Comparison of ENCODE assay signal across 8 cellular contexts in the genomic region with DNA sequence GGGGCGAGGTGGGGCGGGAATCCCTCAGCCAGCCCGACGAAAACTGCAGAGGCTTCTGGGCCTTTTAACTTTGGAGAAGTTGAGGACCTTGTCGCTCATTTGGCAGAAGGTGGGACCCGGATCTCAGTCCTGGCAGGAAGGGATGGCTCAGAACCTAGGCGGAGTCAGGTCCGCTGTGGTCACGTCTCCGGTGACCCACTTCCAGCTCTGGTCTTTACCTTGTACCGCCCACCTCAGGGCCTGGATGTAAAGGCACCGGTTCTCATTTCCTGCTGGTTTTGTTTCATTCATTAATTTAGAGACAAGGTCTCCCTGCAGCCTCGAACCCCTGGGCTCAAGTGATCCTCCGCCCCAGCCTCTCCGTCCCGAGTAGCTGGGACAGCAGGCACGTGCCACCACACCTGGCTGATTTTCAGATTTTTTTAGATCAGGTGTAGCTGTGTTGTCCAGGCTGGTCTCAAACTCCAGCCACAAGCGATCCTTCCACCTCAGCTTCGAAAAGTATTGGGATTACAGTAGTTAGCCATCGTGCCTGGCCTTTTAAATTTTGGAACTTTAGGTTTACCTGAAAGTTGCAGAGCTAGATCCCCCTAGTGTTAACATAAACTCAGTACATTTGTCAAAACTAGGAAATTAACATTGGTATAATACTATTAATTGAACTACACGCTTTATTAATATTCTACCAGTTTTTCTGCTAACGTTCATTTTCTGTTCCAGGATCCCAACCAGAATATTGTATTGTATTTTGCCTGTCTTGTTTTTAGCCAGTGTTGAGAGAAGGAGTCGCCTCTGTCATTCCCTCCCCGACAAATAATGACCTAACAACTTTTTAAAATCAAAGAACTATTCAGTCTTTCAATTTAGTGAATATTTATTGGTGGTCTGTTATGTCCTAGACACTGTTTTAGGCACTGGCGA. TPM values are rescaled to one million over a fixed set of nuclear protein-coding genes. Genes with fewer than 3 reads are reported as not detected.
DNase-seq lines count a peak whose midpoint lies in the region; ATAC-seq and TF ChIP-seq lines count a peak whose summit lies in the region.

No MANE protein-coding gene starts in this region.

- BruUV-seq in IMR-90 (replicated peaks; lab: Mats Ljungman, UMichigan), result no TSS peak

- H4K8ac ChIP-seq in IMR-90 (ENCODE audit: low read depth in 2 of 2, low read length in 2 of 2), result peak overlapping the region; percentile 91 to 99

- H3K36me3 ChIP-seq in IMR-90 (ENCODE audit: control insufficient read depth, insufficient read depth, low read length) (no peaks in the 10 kb centered on the region), smooth muscle cell (ENCODE audit: low read depth) (no peaks in the 10 kb centered on the region)

- POLR2A ChIA-PET in IMR-90 (lab: Charles Lee; ENCODE audit: unreplicated experiment), result no interaction called here

- H3K56ac ChIP-seq in IMR-90 (ENCODE audit: extremely low read depth, insufficient read depth, low read length), result peak overlapping the region; percentile 84

- TF ChIP-seq POLR2A in IMR-90 (IDR thresholded peaks at IDR 0.05; ENCODE audit: low read depth, low read length), result no peak

- in situ Hi-C loops in IMR-90 (cut with MboI; ENCODE audit: low sequenced_read_pairs), result no loop called here
- in situ Hi-C loops in astrocyte of the spinal cord (cut with HindIII; ENCODE audit: low sequenced_read_pairs), result no loop called here

- peak overlapping the region; percentile 86 for H3K9ac ChIP-seq in IMR-90 (ENCODE audit: low read depth, low read length)
- peak overlapping the region; percentile 93 for H3K9ac ChIP-seq in smooth muscle cell (ENCODE audit: low read depth)

- peak overlapping the region; percentile 86; the same call in 1 of the 2 replicates for H3K23ac ChIP-seq in IMR-90 (ENCODE audit: low read depth, low read length)

- H4K20me1 ChIP-seq in IMR-90 (ENCODE audit: insufficient read depth, low read length) (no peaks in the 10 kb centered on the region), smooth muscle cell (ENCODE audit: low read depth) (peaks cover 4% of the 10 kb centered on the region)

- H3K14ac ChIP-seq in IMR-90 (replicated peaks; ENCODE audit: low read depth, low read length), result peak overlapping the region; percentile 93

- H2BK15ac ChIP-seq in IMR-90 (ENCODE audit: low read depth, low read length), result peak overlapping the region; percentile 23; the same call in 1 of the 3 replicates

- H2AFZ ChIP-seq in IMR-90 (replicated peaks; ENCODE audit: low read length, poor library complexity) (peak overlapping the region; percentile 94), smooth muscle cell (ENCODE audit: low read depth) (peak overlapping the region; percentile 81)

- intact Hi-C loops in IMR-90 (cut with micrococcal nuclease), result loop anchor here (1.0 to 5.0 kb wide), 2 partner anchors 46 to 123 kb away; a partner anchor contains a TSS

- H2BK120ac ChIP-seq in IMR-90 (ENCODE audit: low read depth, low read length), result peak overlapping the region; percentile 74; the same call in 1 of the 2 replicates

- no peaks in the 10 kb centered on the region for H3F3A ChIP-seq in smooth muscle cell (ENCODE audit: low read depth)

- H3K9me1 ChIP-seq in IMR-90 (ENCODE audit: insufficient read depth, low read length), result no peaks in the 10 kb centered on the region; the same call in 1 of the 2 replicates

- H3K4me2 ChIP-seq in IMR-90 (ENCODE audit: low read depth, low read length) (peak overlapping the region; percentile 69), smooth muscle cell (peak overlapping the region; percentile 94)

- peak overlapping the region; percentile 91 for H4K91ac ChIP-seq in IMR-90 (ENCODE audit: insufficient read depth, low read depth, low read length)

- TF ChIP-seq RAD21 in IMR-90 (IDR thresholded peaks at IDR 0.05; ENCODE audit: low read length), result peak; percentile 26

- H2AK5ac ChIP-seq in IMR-90 (ENCODE audit: low read depth, low read length), result peak overlapping the region; percentile 46

- peak overlapping the region; percentile 66 for H3K4me3 ChIP-seq in IMR-90 (ENCODE audit: insufficient read depth, low read depth, low read length)
- H3K4me3 ChIP-seq in astrocyte of the spinal cord (ENCODE audit: low read depth, low read length), result peak overlapping the region; percentile 72
- H3K4me3 ChIP-seq in iPS-18c (ENCODE audit: insufficient read depth, low read depth, low read length), result peak overlapping the region; percentile 76
- peak overlapping the region; percentile 81 for H3K4me3 ChIP-seq in smooth muscle cell

- DNase-seq in ELR (ENCODE audit: low read depth) (peak; percentile 74), IMR-90 (peak; percentile 18), SKM-1 (lab: John Stamatoyannopoulos, UW; ENCODE audit: unreplicated experiment) (peak; percentile 64), astrocyte of the spinal cord (ENCODE audit: low read depth, low spot score) (peak; percentile 47), smooth muscle cell (lab: John Stamatoyannopoulos, UW; ENCODE audit: unreplicated experiment) (peak; percentile 33), inferior parietal cortex (ENCODE audit: extremely low spot score) (no peak)

- H3K4ac ChIP-seq in IMR-90 (ENCODE audit: low read depth, low read length), result peak overlapping the region; percentile 87

- H3K9me3 ChIP-seq in IMR-90 (ENCODE audit: control insufficient read depth, insufficient read depth, low read length) (no peaks in the 10 kb centered on the region), iPS-18c (ENCODE audit: control insufficient read depth, insufficient read depth, low read length) (no peaks in the 10 kb centered on the region), smooth muscle cell (replicated peaks; ENCODE audit: low read depth) (no peaks in the 10 kb centered on the region)

- peak overlapping the region; percentile 28 for H3K18ac ChIP-seq in IMR-90 (ENCODE audit: low read depth, low read length)

- peaks cover 17% of the 10 kb centered on the region in 2 experiments for H3K79me1 ChIP-seq in IMR-90 (ENCODE audit: low read depth in 1 of 2, low read length in 2 of 2)

- peaks cover 22% of the 10 kb centered on the region for H3K79me2 ChIP-seq in smooth muscle cell (ENCODE audit: low read depth)

- CTCF ChIA-PET in IMR-90 (lab: Yijun Ruan, JAX), result interaction anchor here (1.5 kb wide), 1 partner anchor 13 kb away, joined by 3 read pairs; no protein-coding TSS in a partner anchor

- peak; percentile 34; the same call in 1 of the 2 replicates for TF ChIP-seq CTCF in IMR-90 (conservative IDR thresholded peaks at IDR 0.05; ENCODE audit: low read depth, low read length)
- peak; percentile 49 for TF ChIP-seq CTCF in astrocyte of the spinal cord (IDR thresholded peaks at IDR 0.05; ENCODE audit: low read depth, low read length)
- TF ChIP-seq CTCF in smooth muscle cell (IDR thresholded peaks at IDR 0.05; ENCODE audit: borderline replicate concordance, insufficient read depth, poor library complexity, severe bottlenecking), result peak; percentile 35

- peak; percentile 40 for ATAC-seq in GM21619 (IDR thresholded peaks at IDR 0.05; ENCODE audit: unreplicated experiment)
- ATAC-seq in IMR-90 (ENCODE audit: low read depth), result peak; percentile 36

- H2BK5ac ChIP-seq in IMR-90 (ENCODE audit: low read depth, low read length, poor library complexity, severe bottlenecking), result peak overlapping the region; percentile 58

- WGBS in IMR-90 (ENCODE audit: extremely low coverage in 2 of 2, insufficient read length in 1 of 2), 2 experiments, result 0% methylated on average over 4 of the region's 25 CpGs; no CpG with 5 or more reads in 1 of the 2 experiments
- 15% methylated on average over 25 of the region's 25 CpGs for WGBS in smooth muscle cell (ENCODE audit: low lambda C conversion rate)

- dilution Hi-C loops in IMR-90 (cut with HindIII; ENCODE audit: low sequenced_read_pairs, unreplicated experiment), result no loop called here

- H3K4me1 ChIP-seq in IMR-90 (ENCODE audit: control insufficient read depth, insufficient read depth, low read length), result no peaks in the 10 kb centered on the region
- H3K4me1 ChIP-seq in smooth muscle cell (ENCODE audit: low read depth), result peaks cover 21% of the 10 kb centered on the region

- H2AK9ac ChIP-seq in IMR-90 (replicated peaks; ENCODE audit: low read depth, low read length, poor library complexity), result peak overlapping the region; percentile 87

- H3K27ac ChIP-seq in IMR-90 (ENCODE audit: insufficient read depth, low read length) (peak overlapping the region; percentile 72), smooth muscle cell (ENCODE audit: low read depth) (peak overlapping the region; percentile 93)

- H3K27me3 ChIP-seq in IMR-90 (ENCODE audit: control insufficient read depth, insufficient read depth, low read length), result no peaks in the 10 kb centered on the region
- H3K27me3 ChIP-seq in smooth muscle cell (ENCODE audit: low read depth), result no peaks in the 10 kb centered on the region

- H2BK20ac ChIP-seq in IMR-90 (ENCODE audit: low read depth, low read length), result no peak overlapping the region; the same call in 1 of the 2 replicates

- peak overlapping the region; percentile 46 for H4K5ac ChIP-seq in IMR-90 (ENCODE audit: low read depth, low read length)

TF ChIP-seq in IMR-90, 13 proteins besides CTCF, POLR2A, EP300 and RAD21:
- peak; percentile 70; the same call in 1 of the 2 replicates for TF ChIP-seq BHLHE40 (IDR thresholded peaks at IDR 0.05; ENCODE audit: low read depth, low read length)
- TF ChIP-seq, protein P1, sequence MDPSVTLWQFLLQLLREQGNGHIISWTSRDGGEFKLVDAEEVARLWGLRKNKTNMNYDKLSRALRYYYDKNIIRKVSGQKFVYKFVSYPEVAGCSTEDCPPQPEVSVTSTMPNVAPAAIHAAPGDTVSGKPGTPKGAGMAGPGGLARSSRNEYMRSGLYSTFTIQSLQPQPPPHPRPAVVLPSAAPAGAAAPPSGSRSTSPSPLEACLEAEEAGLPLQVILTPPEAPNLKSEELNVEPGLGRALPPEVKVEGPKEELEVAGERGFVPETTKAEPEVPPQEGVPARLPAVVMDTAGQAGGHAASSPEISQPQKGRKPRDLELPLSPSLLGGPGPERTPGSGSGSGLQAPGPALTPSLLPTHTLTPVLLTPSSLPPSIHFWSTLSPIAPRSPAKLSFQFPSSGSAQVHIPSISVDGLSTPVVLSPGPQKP (IDR thresholded peaks at IDR 0.05; ENCODE audit: borderline replicate concordance, low read depth, low read length), result no peak
- no peak for TF ChIP-seq MAZ (IDR thresholded peaks at IDR 0.05; ENCODE audit: borderline replicate concordance, low read depth, low read length)
- no peak for TF ChIP-seq CEBPB (IDR thresholded peaks at IDR 0.05; ENCODE audit: low read depth, low read length)

RNA-seq across cellular contexts. Expression of a gene that starts 0.9 kb away (rescaled TPM):
- total RNA-seq in IMR-90 (2012; rRNA removed) (11.3 and 14.7 TPM in 2 replicates), smooth muscle cell (36.1 and 56.7 TPM in 2 replicates)
- polyA plus RNA-seq in IMR-90 (2012; rRNA removed) (10.8 and 13.2 TPM in 2 replicates), smooth muscle cell (22.8 and 23.0 TPM in 2 replicates)
- polyA plus RNA-seq in IMR-90 (2012; cell fraction: cytosol; rRNA removed), result 1.1 and 1.2 TPM in 2 replicates
- 17.0 and 65.4 TPM in 2 replicates for polyA plus RNA-seq in IMR-90 (2012; cell fraction: nucleus; rRNA removed; ENCODE audit: low replicate concordance)

RNA-seq across cellular contexts. Expression of a gene that starts 45.7 kb away (rescaled TPM):
- total RNA-seq in IMR-90 (2012; rRNA removed), result 9.7 and 27.5 TPM in 2 replicates
- polyA plus RNA-seq in IMR-90 (2012; rRNA removed), result 14.8 and 29.5 TPM in 2 replicates
- 2.7 and 3.9 TPM in 2 replicates for polyA plus RNA-seq in IMR-90 (2012; cell fraction: cytosol; rRNA removed)
- 2.8 and 30.7 TPM in 2 replicates for polyA plus RNA-seq in IMR-90 (2012; cell fraction: nucleus; rRNA removed; ENCODE audit: low replicate concordance)
- 18.8 and 28.5 TPM in 2 replicates for total RNA-seq in smooth muscle cell
- 42.6 and 63.9 TPM in 2 replicates for polyA plus RNA-seq in smooth muscle cell
